In the genomic region with DNA sequence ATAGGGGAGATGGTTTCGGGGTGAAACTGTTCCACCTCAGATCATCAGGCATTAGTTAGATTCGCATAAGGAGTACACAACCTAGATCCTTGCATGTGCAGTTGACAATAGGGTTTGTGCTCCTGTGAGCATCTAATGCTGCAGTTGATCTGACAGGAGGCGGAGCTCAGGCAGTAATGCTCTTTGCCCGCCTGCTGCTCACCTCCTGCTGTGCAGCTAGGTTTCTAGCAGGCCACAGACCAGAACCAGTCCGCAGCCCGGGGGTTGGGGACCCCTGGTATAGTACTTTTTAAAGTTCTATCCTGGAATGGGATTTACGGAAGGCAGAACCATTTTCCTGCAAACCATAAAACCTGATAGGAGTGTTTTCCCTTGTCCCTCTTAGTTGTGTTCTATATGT, we compare ENCODE assay signal across 26 cellular contexts.
"Had no signal": no experiment of that assay in that cellular context is flagged by ENCODE, and none has a peak within 500 bp of the region (broad histone marks: within the 10 kb centered on the region; RNA-seq: fewer than 3 reads in every experiment).

No MANE protein-coding gene starts in this region.

- H3K9me3 ChIP-seq: prostate gland, right lobe of liver had no signal

- ATAC-seq: activated naive CD8-positive, alpha-beta T cell treated with anti-CD3 and anti-CD28 coated beads, Interleukin-2, amount 50 U/mL, for 24 hours; natural killer cell treated with Interleukin-12 subunit alpha and Interleukin-12 subunit beta and Interleukin-15 and Interleukin-18, amount 100 ng/mL, for 72 hours; stimulated activated effector memory CD8-positive, alpha-beta T cell treated with anti-CD3 and anti-CD28 coated beads, Interleukin-12 subunit alpha, Interleukin-12 subunit beta, amount 100 ng/mL, for 72 hours; T-cell had no signal

- H3K4me3 ChIP-seq: dorsolateral prefrontal cortex, prostate gland, right lobe of liver, SK-N-MC, smooth muscle cell had no signal

- H3K27ac ChIP-seq: dorsolateral prefrontal cortex, epithelial cell of prostate, prostate gland, right lobe of liver, SK-N-MC had no signal

- H3K27me3 ChIP-seq: dorsolateral prefrontal cortex, right lobe of liver had no signal

- H3K27me3 Mint-ChIP-seq: activated CD4-positive, alpha-beta T cell treated with anti-CD3 and anti-CD28 coated beads, Interleukin-2, amount 10 ng/mL, durations not matched to agents 24 days and 14 days; activated naive CD4-positive, alpha-beta T cell treated with anti-CD3 and anti-CD28 coated beads, Interleukin-2, amount 10 ng/mL, durations not matched to agents 7 days and 5 days; activated naive CD8-positive, alpha-beta T cell treated with anti-CD3 and anti-CD28 coated beads, Interleukin-2, amount 50 U/mL, for 24 hours; memory B cell; natural killer cell treated with Interleukin-12 subunit alpha and Interleukin-12 subunit beta and Interleukin-15 and Interleukin-18, amount 100 ng/mL, for 72 hours; T-cell had no signal

- H3K36me3 ChIP-seq: prostate gland, right lobe of liver had no signal

- H3K4me3 Mint-ChIP-seq: activated CD4-positive, alpha-beta T cell treated with anti-CD3 and anti-CD28 coated beads, Interleukin-2, amount 10 ng/mL, durations not matched to agents 24 days and 14 days; activated naive CD4-positive, alpha-beta T cell treated with anti-CD3 and anti-CD28 coated beads, Interleukin-2, amount 10 ng/mL, durations not matched to agents 7 days and 5 days; activated naive CD8-positive, alpha-beta T cell treated with anti-CD3 and anti-CD28 coated beads, Interleukin-2, amount 50 U/mL, for 24 hours; brain; endodermal cell; immature natural killer cell; memory B cell; natural killer cell treated with Interleukin-12 subunit alpha and Interleukin-12 subunit beta and Interleukin-15 and Interleukin-18, amount 100 ng/mL, for 72 hours; stimulated activated effector memory CD8-positive, alpha-beta T cell treated with anti-CD3 and anti-CD28 coated beads, Interleukin-12 subunit alpha, Interleukin-12 subunit beta, amount 100 ng/mL, for 72 hours; T-cell had no signal

- H3K9me3 Mint-ChIP-seq: activated CD4-positive, alpha-beta T cell treated with anti-CD3 and anti-CD28 coated beads, Interleukin-2, amount 10 ng/mL, durations not matched to agents 24 days and 14 days; activated naive CD4-positive, alpha-beta T cell treated with anti-CD3 and anti-CD28 coated beads, Interleukin-2, amount 10 ng/mL, durations not matched to agents 7 days and 5 days; activated naive CD8-positive, alpha-beta T cell treated with anti-CD3 and anti-CD28 coated beads, Interleukin-2, amount 50 U/mL, for 24 hours; brain; endodermal cell; natural killer cell treated with Interleukin-12 subunit alpha and Interleukin-12 subunit beta and Interleukin-15 and Interleukin-18, amount 100 ng/mL, for 72 hours; stimulated activated effector memory CD8-positive, alpha-beta T cell treated with anti-CD3 and anti-CD28 coated beads, Interleukin-12 subunit alpha, Interleukin-12 subunit beta, amount 100 ng/mL, for 72 hours; T-cell had no signal

- H3K4me1 Mint-ChIP-seq: activated naive CD4-positive, alpha-beta T cell treated with anti-CD3 and anti-CD28 coated beads, Interleukin-2, amount 10 ng/mL, durations not matched to agents 7 days and 5 days; activated naive CD8-positive, alpha-beta T cell treated with anti-CD3 and anti-CD28 coated beads, Interleukin-2, amount 50 U/mL, for 24 hours; immature natural killer cell; memory B cell; stimulated activated effector memory CD8-positive, alpha-beta T cell treated with anti-CD3 and anti-CD28 coated beads, Interleukin-12 subunit alpha, Interleukin-12 subunit beta, amount 100 ng/mL, for 72 hours; T-cell had no signal

- H3K4me2 ChIP-seq: smooth muscle cell had no signal

- H3K27ac Mint-ChIP-seq: activated CD4-positive, alpha-beta T cell treated with anti-CD3 and anti-CD28 coated beads, Interleukin-2, amount 10 ng/mL, durations not matched to agents 24 days and 14 days; activated naive CD4-positive, alpha-beta T cell treated with anti-CD3 and anti-CD28 coated beads, Interleukin-2, amount 10 ng/mL, durations not matched to agents 7 days and 5 days; activated naive CD8-positive, alpha-beta T cell treated with anti-CD3 and anti-CD28 coated beads, Interleukin-2, amount 50 U/mL, for 24 hours; endodermal cell; immature natural killer cell; memory B cell; natural killer cell treated with Interleukin-12 subunit alpha and Interleukin-12 subunit beta and Interleukin-15 and Interleukin-18, amount 100 ng/mL, for 72 hours; stimulated activated effector memory CD8-positive, alpha-beta T cell treated with anti-CD3 and anti-CD28 coated beads, Interleukin-12 subunit alpha, Interleukin-12 subunit beta, amount 100 ng/mL, for 72 hours; T-cell had no signal

- H3K4me1 ChIP-seq: prostate gland had no signal

- DNase-seq: activated CD4-positive, alpha-beta T cell treated with anti-CD3 and anti-CD28 coated beads, Interleukin-2, amount 10 ng/mL, durations not matched to agents 24 days and 14 days; activated CD8-positive, alpha-beta memory T cell treated with anti-CD3 and anti-CD28 coated beads for 24 hours; activated CD8-positive, alpha-beta memory T cell treated with anti-CD3 and anti-CD28 coated beads, Interleukin-2, amount 50 U/mL, for 48 hours; activated effector memory CD4-positive, alpha-beta T cell treated with Interleukin-2 at 50 U/mL for 16 hours; activated naive CD4-positive, alpha-beta T cell treated with anti-CD3 and anti-CD28 coated beads, Interleukin-2, amount 10 ng/mL, durations not matched to agents 7 days and 5 days; activated naive CD8-positive, alpha-beta T cell treated with anti-CD3 and anti-CD28 coated beads, Interleukin-2, amount 50 U/mL, for 24 hours; activated T-cell treated with anti-CD3 and anti-CD28 coated beads, Interleukin-2, amount 50 U/mL, for 48 hours; anterior cingulate cortex; caudate nucleus; dorsolateral prefrontal cortex; endodermal cell; foreskin melanocyte; immature natural killer cell; kidney glomerular epithelial cell; occipital lobe; right lobe of liver; stimulated activated CD4-positive, alpha-beta T cell treated with anti-CD3 and anti-CD28 coated beads, Interleukin-4, amount 100 ng/mL, for 24 hours; T-cell had no signal
